Comparison of ENCODE assay signal across 35 cellular contexts in the genomic region with DNA sequence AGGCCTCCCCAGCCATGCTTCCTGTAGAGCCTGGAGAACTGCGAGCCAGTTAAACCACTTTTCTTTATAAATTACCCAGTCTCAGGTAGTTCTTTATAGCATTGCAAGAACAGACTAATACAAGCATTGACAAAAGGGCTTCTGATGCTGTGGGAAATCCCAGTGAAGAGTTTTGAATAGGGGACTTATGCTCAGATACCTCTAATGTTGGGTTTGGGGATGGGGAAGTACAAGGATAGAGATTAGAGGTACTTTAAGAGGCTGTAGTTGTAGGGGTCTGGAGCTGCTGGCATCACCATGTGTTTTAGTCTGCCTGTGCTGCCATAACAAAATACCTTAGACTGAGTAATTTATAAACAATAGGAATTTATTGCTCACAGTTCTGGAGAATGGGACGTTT.
"Had no signal": no experiment of that assay in that cellular context is flagged by ENCODE, and none has a peak within 500 bp of the region (broad histone marks: within the 10 kb centered on the region; RNA-seq: fewer than 3 reads in every experiment).

No MANE protein-coding gene starts in this region.

- H3K4me2 ChIP-seq: SK-N-SH had no signal

- H3K4me1 ChIP-seq: Peyer's patch had no signal

- H3K9me3 Mint-ChIP-seq: activated B cell treated with CpG ODN at 0.5 μM for 24 hours; activated naive CD4-positive, alpha-beta T cell treated with anti-CD3 and anti-CD28 coated beads, Interleukin-2, amount 10 ng/mL, durations not matched to agents 7 days and 5 days; activated naive CD8-positive, alpha-beta T cell treated with anti-CD3 and anti-CD28 coated beads for 36 hours; activated T-cell treated with anti-CD3 and anti-CD28 coated beads, Interleukin-2, amount 50 U/mL, for 24 hours; T-helper 1 cell treated with Interleukin-12 subunit alpha and Interleukin-12 subunit beta and Interleukin-4 antibody, amounts not matched to agents 30 μg/mL and 1 μg/mL, for 36 hours had no signal

- DNase-seq: activated B cell treated with CpG ODN at 0.5 μM for 24 hours; activated CD4-positive, alpha-beta T cell treated with anti-CD3 and anti-CD28 coated beads for 1 hour; activated CD4-positive, alpha-beta T cell treated with anti-CD3 and anti-CD28 coated beads for 48 hours; activated CD4-positive, alpha-beta T cell treated with anti-CD3 and anti-CD28 coated beads, Interleukin-2, amount 50 U/mL, for 48 hours; activated CD8-positive, alpha-beta T cell treated with anti-CD3 and anti-CD28 coated beads, Interleukin-2, amount 10 ng/mL, durations not matched to agents 7 days and 5 days; activated gamma-delta T cell treated with Interleukin-2 at 50 U/mL for 16 hours; activated naive CD4-positive, alpha-beta T cell treated with anti-CD3 and anti-CD28 coated beads, Interleukin-2, amount 10 ng/mL, durations not matched to agents 7 days and 5 days; activated naive CD8-positive, alpha-beta T cell treated with anti-CD3 and anti-CD28 coated beads for 36 hours; activated T-cell treated with anti-CD3 and anti-CD28 coated beads, Interleukin-2, amount 50 U/mL, for 24 hours; amniotic stem cell; aorta; brain microvascular endothelial cell; central memory CD4-positive, alpha-beta T cell; Kasumi-1; KG1; NCI-H1092 treated with DMSO at 0.1 percent for 48 hours; NCI-H1417; NCI-H146; NCI-H187; NCI-H2029 treated with DMSO at 0.1 percent for 48 hours; NCI-H2107; NCI-H2171; NCI-H510A; NCI-H526; NCI-H748 treated with DMSO at 0.1 percent for 48 hours; NK-92 treated with Interleukin-12 subunit alpha and Interleukin-12 subunit beta, amount 100 ng/mL, for 24 hours; PC-3; Peyer's patch; RPMI8226; SHP77 treated with DMSO at 0.1 percent for 48 hours; SK-N-SH; T-helper 9 cell had no signal

- H3K9me3 ChIP-seq: Peyer's patch, SJSA1, SK-N-SH had no signal

- ATAC-seq: activated CD8-positive, alpha-beta T cell treated with anti-CD3 and anti-CD28 coated beads, Interleukin-2, amount 10 ng/mL, durations not matched to agents 7 days and 5 days; PC-3 had no signal

- H3K27me3 Mint-ChIP-seq: activated B cell treated with CpG ODN at 0.5 μM for 24 hours; activated naive CD4-positive, alpha-beta T cell treated with anti-CD3 and anti-CD28 coated beads, Interleukin-2, amount 10 ng/mL, durations not matched to agents 7 days and 5 days; activated naive CD8-positive, alpha-beta T cell treated with anti-CD3 and anti-CD28 coated beads for 36 hours; activated T-cell treated with anti-CD3 and anti-CD28 coated beads, Interleukin-2, amount 50 U/mL, for 24 hours had no signal

- H3K27me3 ChIP-seq: brain microvascular endothelial cell, Peyer's patch, SJSA1 had no signal

- H3K4me3 ChIP-seq: Peyer's patch, SJSA1 had no signal

- H3K4me3 Mint-ChIP-seq: activated B cell treated with CpG ODN at 0.5 μM for 24 hours; activated CD8-positive, alpha-beta T cell treated with anti-CD3 and anti-CD28 coated beads, Interleukin-2, amount 10 ng/mL, durations not matched to agents 7 days and 5 days; activated naive CD4-positive, alpha-beta T cell treated with anti-CD3 and anti-CD28 coated beads, Interleukin-2, amount 10 ng/mL, durations not matched to agents 7 days and 5 days; activated naive CD8-positive, alpha-beta T cell treated with anti-CD3 and anti-CD28 coated beads for 36 hours; activated T-cell treated with anti-CD3 and anti-CD28 coated beads, Interleukin-2, amount 50 U/mL, for 24 hours; T-helper 1 cell treated with Interleukin-12 subunit alpha and Interleukin-12 subunit beta and Interleukin-4 antibody, amounts not matched to agents 30 μg/mL and 1 μg/mL, for 36 hours had no signal

- H3K27ac Mint-ChIP-seq: activated B cell treated with CpG ODN at 0.5 μM for 24 hours; activated CD8-positive, alpha-beta T cell treated with anti-CD3 and anti-CD28 coated beads, Interleukin-2, amount 10 ng/mL, durations not matched to agents 7 days and 5 days; activated naive CD4-positive, alpha-beta T cell treated with anti-CD3 and anti-CD28 coated beads, Interleukin-2, amount 10 ng/mL, durations not matched to agents 7 days and 5 days; activated naive CD8-positive, alpha-beta T cell treated with anti-CD3 and anti-CD28 coated beads for 36 hours; activated T-cell treated with anti-CD3 and anti-CD28 coated beads, Interleukin-2, amount 50 U/mL, for 24 hours; T-helper 1 cell treated with Interleukin-12 subunit alpha and Interleukin-12 subunit beta and Interleukin-4 antibody, amounts not matched to agents 30 μg/mL and 1 μg/mL, for 36 hours had no signal

- H3K27ac ChIP-seq: brain microvascular endothelial cell, Peyer's patch, SJSA1, VCaP had no signal

- H3K9ac ChIP-seq: SK-N-SH had no signal

- H3K36me3 ChIP-seq: brain microvascular endothelial cell, Peyer's patch, SJSA1 had no signal
